16 cellular contexts compared by ENCODE assay signal in genomic region chr6:63525186-63525878, GRCh38. TPM values are rescaled to one million over a fixed set of nuclear protein-coding genes. Genes with fewer than 3 reads are reported as not detected.
DNase-seq lines count a peak whose midpoint lies in the region; ATAC-seq and TF ChIP-seq lines count a peak whose summit lies in the region.
"Had no signal": no experiment of that assay in that cellular context is flagged by ENCODE, and none has a peak within 500 bp of the region (broad histone marks: within the 10 kb centered on the region; RNA-seq: fewer than 3 reads in every experiment).

No MANE protein-coding gene starts in this region.

- H3K27ac ChIP-seq in endodermal cell (ENCODE audit: low read depth, low read length), result no peak overlapping the region
- H3K27ac ChIP-seq: thyroid gland had no signal

- TF ChIP-seq CTCF in GM12872 (IDR thresholded peaks at IDR 0.05; ENCODE audit: insufficient read depth, low read depth, low read length) (peak; percentile 24; the same call in 1 of the 3 replicates), endodermal cell (conservative IDR thresholded peaks at IDR 0.05) (peak; percentile 50), GM10266 (IDR thresholded peaks at IDR 0.05; ENCODE audit: control insufficient read depth, insufficient read depth, low read depth, missing control alignments) (no peak)

- no peak overlapping the region for H3K4me3 ChIP-seq in endodermal cell (ENCODE audit: low read length)
- H3K4me3 ChIP-seq: thyroid gland had no signal

- DNase-seq in NCI-H69 (lab: John Stamatoyannopoulos, UW) (peak; percentile 17), endodermal cell (peak; percentile 56), GM10266 (ENCODE audit: extremely low spot score) (no peak)
- no peak for DNase-seq in stimulated activated CD4-positive, alpha-beta T cell treated with anti-CD3 and anti-CD28 coated beads, Interleukin-2, amount 100 ng/mL, for 48 hours
- no peak for DNase-seq in stimulated activated naive CD8-positive, alpha-beta T cell treated with anti-CD3 and anti-CD28 coated beads, Interleukin-15, Interleukin-2, amounts not matched to agents 100 U/mL and 50 U/mL, for 24 hours
- DNase-seq: amniotic stem cell, caudate nucleus, DMS153, HFFc6, NCI-H2029 treated with DMSO at 0.1 percent for 48 hours, NCI-H526, thyroid gland had no signal

- no peaks in the 10 kb centered on the region for H3K9me3 ChIP-seq in endodermal cell (ENCODE audit: control insufficient read depth, low read length)
- H3K9me3 ChIP-seq: thyroid gland had no signal

- no peaks in the 10 kb centered on the region for H3K4me1 Mint-ChIP-seq in endodermal cell

- peak; percentile 33 for ATAC-seq in GM19395 (IDR thresholded peaks at IDR 0.05; ENCODE audit: unreplicated experiment)
- no peak for ATAC-seq in HG03354 (IDR thresholded peaks at IDR 0.05; ENCODE audit: poor library complexity, severe bottlenecking, unreplicated experiment)
- ATAC-seq in stimulated activated naive CD8-positive, alpha-beta T cell treated with anti-CD3 and anti-CD28 coated beads, Interleukin-15, Interleukin-2, amounts not matched to agents 100 U/mL and 50 U/mL, for 24 hours, result no peak
- ATAC-seq: SK-N-SH treated with all-trans-retinoic acid at 6 μM for 48 hours had no signal

- no peaks in the 10 kb centered on the region for H3K9me3 Mint-ChIP-seq in endodermal cell
- H3K9me3 Mint-ChIP-seq: HFFc6 had no signal

- H3K36me3 ChIP-seq in endodermal cell (ENCODE audit: control insufficient read depth, insufficient read depth, low read length), result no peaks in the 10 kb centered on the region
- H3K36me3 ChIP-seq: thyroid gland had no signal

- H3K27ac Mint-ChIP-seq in endodermal cell, result no peak overlapping the region
- H3K27ac Mint-ChIP-seq: HFFc6 had no signal

- no peak overlapping the region for H3K4me3 Mint-ChIP-seq in endodermal cell
- H3K4me3 Mint-ChIP-seq: HFFc6 had no signal

- no peaks in the 10 kb centered on the region for H3K4me1 ChIP-seq in endodermal cell (ENCODE audit: control insufficient read depth, insufficient read depth, low read length)

- no peaks in the 10 kb centered on the region for H3K36me3 Mint-ChIP-seq in endodermal cell (ENCODE audit: low read depth)

- WGBS in endodermal cell (ENCODE audit: insufficient coverage in 1 of 2, insufficient read length in 1 of 2), 2 experiments, result 73 to 78% methylated on average over 5 to 7 of the region's 7 CpGs

- H3K27me3 Mint-ChIP-seq in endodermal cell (ENCODE audit: insufficient read depth), result peaks cover 74% of the 10 kb centered on the region

- peaks cover 73% of the 10 kb centered on the region for H3K27me3 ChIP-seq in endodermal cell (ENCODE audit: control insufficient read depth, insufficient read depth, low read length, poor library complexity, severe bottlenecking)
- H3K27me3 ChIP-seq: thyroid gland had no signal

- H3K9ac ChIP-seq in endodermal cell (ENCODE audit: extremely low read depth, low read length, poor library complexity, severe bottlenecking), result no peak overlapping the region

RNA-seq across cellular contexts. Expression of gene PTP4A1, which starts 46.9 kb away (rescaled TPM):
- total RNA-seq in endodermal cell, result 10 to 100 TPM; 37.2 to 42.6 TPM
- polyA plus RNA-seq in endodermal cell (2013, experiment 1 of 2), result 79.9 TPM
- 78.4 TPM for polyA plus RNA-seq in endodermal cell (2013, experiment 2 of 2)

Comparison
In these comparisons a context has a peak if more than half of its experiments do, and no peak if none do; other contexts are left out.
1. DNase-seq: peak in NCI-H69 (single experiment) and endodermal cell (single experiment); none in stimulated activated CD4-positive, alpha-beta T cell treated with anti-CD3 and anti-CD28 coated beads, Interleukin-2, amount 100 ng/mL, for 48 hours (0 of 2), stimulated activated naive CD8-positive, alpha-beta T cell treated with anti-CD3 and anti-CD28 coated beads, Interleukin-15, Interleukin-2, amounts not matched to agents 100 U/mL and 50 U/mL, for 24 hours (single experiment) and GM10266 (single experiment).